Comparison of ENCODE assay signal across 18 cellular contexts in the genomic region with DNA sequence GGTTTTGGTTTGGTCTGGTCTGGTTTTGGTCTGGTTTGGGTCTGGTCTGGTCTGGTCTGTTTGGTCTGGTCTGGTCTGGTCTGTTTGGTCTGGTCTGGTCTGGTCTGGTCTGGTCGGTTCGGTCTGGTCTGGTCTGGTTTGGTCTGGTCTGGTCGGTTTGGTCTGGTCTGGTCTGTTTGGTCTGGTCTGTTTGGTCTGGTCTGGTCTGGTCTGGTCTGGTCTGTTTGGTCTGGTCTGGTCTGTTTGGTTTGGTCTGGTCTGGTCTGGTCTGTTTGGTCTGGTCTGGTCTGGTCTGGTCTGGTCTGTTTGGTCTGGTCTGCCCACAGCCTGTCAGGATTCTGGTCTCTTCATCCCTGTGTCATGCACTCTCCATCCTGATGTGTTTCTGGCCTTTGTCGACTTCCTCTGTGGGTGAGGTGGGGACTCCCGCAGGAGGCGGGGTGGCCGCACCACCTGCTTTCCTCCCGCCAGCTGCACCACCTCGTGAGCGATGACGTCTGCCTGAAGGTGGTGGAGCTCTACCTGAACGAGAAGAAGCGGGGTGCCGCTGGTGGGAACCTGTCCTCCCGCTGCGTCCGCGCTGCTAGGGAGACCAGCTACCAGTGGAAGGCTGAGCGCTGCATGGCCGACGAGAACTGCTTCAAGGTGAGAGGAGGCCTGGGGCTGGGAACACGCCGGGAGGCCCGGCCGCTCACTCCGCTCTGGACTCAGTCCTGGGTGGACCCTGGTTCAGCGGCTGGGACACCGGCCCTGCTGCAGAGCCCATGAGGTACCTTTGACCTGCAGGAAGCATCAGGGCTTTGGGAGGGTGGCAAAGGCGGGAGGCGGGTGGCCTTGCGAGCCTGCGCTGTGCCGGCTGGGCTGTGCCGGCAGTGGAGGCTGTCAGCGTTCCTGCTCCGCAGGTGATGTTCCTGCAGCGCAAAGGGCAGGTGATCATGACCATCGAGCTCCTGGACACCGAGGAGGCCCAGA. TPM values are rescaled to one million over a fixed set of nuclear protein-coding genes. Genes with fewer than 3 reads are reported as not detected.
DNase-seq lines count a peak whose midpoint lies in the region; ATAC-seq and TF ChIP-seq lines count a peak whose summit lies in the region.
"Had no signal": no experiment of that assay in that cellular context is flagged by ENCODE, and none has a peak within 500 bp of the region (broad histone marks: within the 10 kb centered on the region; RNA-seq: fewer than 3 reads in every experiment).

No MANE protein-coding gene starts in this region.

- peaks cover 25% of the 10 kb centered on the region for H3K4me1 Mint-ChIP-seq in endothelial cell (ENCODE audit: unreplicated experiment)

- H3K27me3 ChIP-seq in right cardiac atrium (ENCODE audit: control insufficient read depth, insufficient read depth), result no peaks in the 10 kb centered on the region
- H3K27me3 ChIP-seq in thyroid gland, result no peaks in the 10 kb centered on the region
- H3K27me3 ChIP-seq in SJCRH30, result no peaks in the 10 kb centered on the region
- H3K27me3 ChIP-seq in Karpas-422 (ENCODE audit: low read length), result no peaks in the 10 kb centered on the region

- peak overlapping the region; percentile 42 for H3K4me3 Mint-ChIP-seq in endothelial cell (ENCODE audit: unreplicated experiment)
- H3K4me3 Mint-ChIP-seq: activated CD4-positive, alpha-beta T cell treated with anti-CD3 and anti-CD28 coated beads, Interleukin-2, amount 10 ng/mL, durations not matched to agents 7 days and 5 days; activated T-cell treated with anti-CD3 and anti-CD28 coated beads, Interleukin-2, amount 50 U/mL, for 4 hours had no signal

- TF ChIP-seq CTCF in RWPE1 (conservative IDR thresholded peaks at IDR 0.05; ENCODE audit: low read depth), result no peak
- TF ChIP-seq CTCF in endothelial cell (IDR thresholded peaks at IDR 0.05; ENCODE audit: unreplicated experiment), result no peak
- TF ChIP-seq CTCF in thyroid gland (IDR thresholded peaks at IDR 0.05), result no peak

- H3K27ac ChIP-seq in right cardiac atrium (ENCODE audit: low read length), result peak overlapping the region; percentile 10
- H3K27ac ChIP-seq in RWPE1, result peak overlapping the region; percentile 59
- H3K27ac ChIP-seq in thyroid gland, result peak overlapping the region in 2 of 3 donors; percentile 17 to 61
- H3K27ac ChIP-seq in SJCRH30, result no peak overlapping the region
- no peak overlapping the region for H3K27ac ChIP-seq in Karpas-422 (ENCODE audit: low read length)

- H3K4me2 ChIP-seq in Karpas-422 (ENCODE audit: low read depth, low read length, poor library complexity, severe bottlenecking), result no peak overlapping the region

- peaks cover 8% of the 10 kb centered on the region; the same call in 1 of the 2 replicates for H3K79me2 ChIP-seq in Karpas-422 (ENCODE audit: low read length)

- POLR2A ChIA-PET in RWPE1 (lab: Yijun Ruan, JAX; ENCODE audit: low non-redundant PET), result no interaction called here

- DNase-seq in right cardiac atrium, result peak in 1 of 3 donors; percentile 30
- no peak for DNase-seq in left cardiac atrium
- DNase-seq in RWPE1 (ENCODE audit: low spot score), result no peak
- no peak for DNase-seq in endothelial cell (ENCODE audit: low spot score)
- no peak for DNase-seq in thyroid gland
- no peak for DNase-seq in SJCRH30
- no peak for DNase-seq in Karpas-422
- DNase-seq: activated CD4-positive, alpha-beta T cell treated with anti-CD3 and anti-CD28 coated beads, Interleukin-2, amount 10 ng/mL, durations not matched to agents 7 days and 5 days; activated T-cell treated with anti-CD3 and anti-CD28 coated beads, Interleukin-2, amount 50 U/mL, for 4 hours; NCI-H1694; NCI-H345; NK-92 treated with Interleukin-12 subunit alpha and Interleukin-12 subunit beta, amount 100 ng/mL, for 24 hours had no signal

- no peak overlapping the region for H3K4me3 ChIP-seq in right cardiac atrium (ENCODE audit: low read length)
- H3K4me3 ChIP-seq in thyroid gland (replicated peaks in 1 of 3), result no peak overlapping the region
- H3K4me3 ChIP-seq in SJCRH30, result no peak overlapping the region
- H3K4me3 ChIP-seq in Karpas-422 (ENCODE audit: low read length), result no peak overlapping the region
- H3K4me3 ChIP-seq: lung had no signal

- no peak for TF ChIP-seq POLR2A in thyroid gland (IDR thresholded peaks at IDR 0.05)

- H3K36me3 ChIP-seq in thyroid gland (peaks cover 60 to 61% of the 10 kb centered on the region in 2 donors), SJCRH30 (peaks cover 64% of the 10 kb centered on the region), Karpas-422 (ENCODE audit: insufficient read depth, low read length) (peaks cover 21% of the 10 kb centered on the region)

- no peaks in the 10 kb centered on the region for H3K9me2 ChIP-seq in Karpas-422 (replicated peaks; ENCODE audit: insufficient read depth, low read length)

- ATAC-seq in right cardiac atrium (no peak), left cardiac atrium (no peak), GM21528 (IDR thresholded peaks at IDR 0.05; ENCODE audit: low FRiP score, unreplicated experiment) (no peak)

- peaks cover 55% of the 10 kb centered on the region for H3K36me3 Mint-ChIP-seq in endothelial cell (ENCODE audit: low read depth, unreplicated experiment)

- H3K27me3 Mint-ChIP-seq in endothelial cell (ENCODE audit: unreplicated experiment), result peaks cover 12% of the 10 kb centered on the region
- H3K27me3 Mint-ChIP-seq: activated CD4-positive, alpha-beta T cell treated with anti-CD3 and anti-CD28 coated beads, Interleukin-2, amount 10 ng/mL, durations not matched to agents 7 days and 5 days had no signal

- H3K9ac ChIP-seq in Karpas-422 (ENCODE audit: low read length), result no peak overlapping the region

- WGBS in right cardiac atrium, result 93% methylated on average over 39 of the region's 39 CpGs
- WGBS in thyroid gland, 2 donors, result 92 to 94% methylated on average over 26 to 32 of the region's 39 CpGs

- no peak overlapping the region for H2AFZ ChIP-seq in Karpas-422 (ENCODE audit: low read length)

- peaks cover 9% of the 10 kb centered on the region for H3K9me3 Mint-ChIP-seq in endothelial cell (ENCODE audit: unreplicated experiment)
- H3K9me3 Mint-ChIP-seq: activated T-cell treated with anti-CD3 and anti-CD28 coated beads, Interleukin-2, amount 50 U/mL, for 4 hours had no signal

- H3K4me1 ChIP-seq in right cardiac atrium (ENCODE audit: control insufficient read depth, insufficient read depth, low read length), result no peaks in the 10 kb centered on the region
- peaks cover 4 to 16% of the 10 kb centered on the region in 2 donors for H3K4me1 ChIP-seq in thyroid gland
- no peaks in the 10 kb centered on the region for H3K4me1 ChIP-seq in SJCRH30
- H3K4me1 ChIP-seq in Karpas-422 (ENCODE audit: low read length), result no peaks in the 10 kb centered on the region

- CTCF ChIA-PET in RWPE1 (lab: Yijun Ruan, JAX), result no interaction called here

- H3K9me3 ChIP-seq in right cardiac atrium (ENCODE audit: control insufficient read depth, low read length) (no peaks in the 10 kb centered on the region), thyroid gland (no peaks in the 10 kb centered on the region), SJCRH30 (replicated peaks) (no peaks in the 10 kb centered on the region), Karpas-422 (ENCODE audit: low read length) (peaks cover 5% of the 10 kb centered on the region; the same call in 1 of the 2 replicates)

- intact Hi-C loops in right cardiac atrium (cut with DNase I) (no loop called here), left cardiac atrium (cut with DNase I) (no loop called here), thyroid gland (cut with DNase I) (no loop called here)

- no peaks in the 10 kb centered on the region for H4K20me1 ChIP-seq in Karpas-422 (ENCODE audit: insufficient read depth, low read depth, low read length)

- no peak overlapping the region for H3K27ac Mint-ChIP-seq in endothelial cell (ENCODE audit: unreplicated experiment)

RNA-seq across cellular contexts. Expression of a gene that starts 12.9 kb away (rescaled TPM):
- total RNA-seq in right cardiac atrium, result 1 to 10 TPM in 3 of 4 donors, under 1 TPM in 1; 0.91 to 3.6 (median 1.1) TPM
- 3.0 TPM for polyA plus RNA-seq in right cardiac atrium
- 1 to 10 TPM; 2.3 TPM for total RNA-seq in left cardiac atrium
- total RNA-seq in endothelial cell (ENCODE audit: unreplicated experiment), result 0.92 TPM
- 10 to 100 TPM in 3 of 4 donors, 1 to 10 TPM in 1; 9.9 to 44.2 (median 12.6) TPM for total RNA-seq in thyroid gland
- total RNA-seq in SJCRH30 (2014; rRNA removed; shearing (Covaris generic)), result 0.20 and 0.47 TPM in 2 replicates
- not detected in 2 replicates for total RNA-seq in Karpas-422 (2014; rRNA removed; shearing (Covaris generic); ENCODE audit: low replicate concordance)
- total RNA-seq: MCF 10A, renal cortical epithelial cell, temporal lobe had no signal
- polyA plus RNA-seq: neural cell had no signal

RNA-seq across cellular contexts. Expression of a gene that starts 46.7 kb away (rescaled TPM):
- total RNA-seq in right cardiac atrium (10 to 100 TPM; 27.8 to 35.4 (median 30.0) TPM), left cardiac atrium (10 to 100 TPM; 23.7 to 33.0 TPM), endothelial cell (ENCODE audit: unreplicated experiment) (84.8 TPM), thyroid gland (10 to 100 TPM; 33.6 to 65.9 (median 47.6) TPM)
- polyA plus RNA-seq in right cardiac atrium, result 22.6 TPM
- 35.7 and 36.0 TPM in 2 replicates for total RNA-seq in SJCRH30 (2014; rRNA removed; shearing (Covaris generic))
- 19.4 and 29.2 TPM in 2 replicates for total RNA-seq in Karpas-422 (2014; rRNA removed; shearing (Covaris generic); ENCODE audit: low replicate concordance)

Comparison
In these comparisons a context has a peak if more than half of its experiments do, and no peak if none do; other contexts are left out.
1. H3K27ac ChIP-seq: peak in right cardiac atrium (single experiment), RWPE1 (single experiment) and thyroid gland (2 of 3); none in SJCRH30 (single experiment) and Karpas-422 (single experiment).